In the genomic region with DNA sequence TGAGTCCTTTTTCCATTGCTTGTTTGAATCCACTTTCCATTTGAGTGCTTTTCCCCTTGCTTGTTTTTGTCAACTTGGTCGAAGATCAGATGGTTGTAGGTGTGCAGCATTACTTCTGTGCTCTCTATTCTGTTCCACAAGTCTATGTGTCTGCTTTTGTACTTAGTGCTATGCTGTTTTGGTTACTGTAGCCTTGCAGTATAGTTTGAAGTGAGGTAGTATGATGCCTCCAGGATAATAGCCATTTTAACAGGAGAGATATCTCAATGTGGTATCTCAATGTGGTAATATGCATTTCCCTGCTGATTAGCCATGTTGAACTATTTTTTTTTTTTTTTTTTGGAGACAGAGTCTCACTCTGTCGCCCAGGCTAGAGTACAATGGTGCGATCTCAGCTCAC, we compare ENCODE assay signal across 2 cellular contexts.
TF ChIP-seq lines count a peak whose summit lies in the region.

No MANE protein-coding gene starts in this region.

TF ChIP-seq in K562, 482 proteins besides CTCF, POLR2A, EP300 and RAD21:
- peak; percentile 28 for TF ChIP-seq RBM25 (IDR thresholded peaks at IDR 0.05; ENCODE audit: low read depth, low read length, severe bottlenecking)
- TF ChIP-seq GABPB2 (CRISPR knock-in tag; conservative IDR thresholded peaks at IDR 0.05): no peak

TF ChIP-seq in HepG2, 621 proteins besides CTCF, POLR2A, EP300 and RAD21:
- TF ChIP-seq, protein P1, sequence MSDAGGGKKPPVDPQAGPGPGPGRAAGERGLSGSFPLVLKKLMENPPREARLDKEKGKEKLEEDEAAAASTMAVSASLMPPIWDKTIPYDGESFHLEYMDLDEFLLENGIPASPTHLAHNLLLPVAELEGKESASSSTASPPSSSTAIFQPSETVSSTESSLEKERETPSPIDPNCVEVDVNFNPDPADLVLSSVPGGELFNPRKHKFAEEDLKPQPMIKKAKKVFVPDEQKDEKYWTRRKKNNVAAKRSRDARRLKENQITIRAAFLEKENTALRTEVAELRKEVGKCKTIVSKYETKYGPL (CRISPR knock-in tag; IDR thresholded peaks at IDR 0.05): no peak
- TF ChIP-seq ZNF703 (CRISPR knock-in tag; IDR thresholded peaks at IDR 0.05; ENCODE audit: borderline replicate concordance): no peak
- TF ChIP-seq KDM2A (CRISPR knock-in tag; IDR thresholded peaks at IDR 0.05; ENCODE audit: borderline replicate concordance, low read depth): no peak
- no peak for TF ChIP-seq ZNF792 (CRISPR knock-in tag; IDR thresholded peaks at IDR 0.05)
- TF ChIP-seq, protein P2, sequence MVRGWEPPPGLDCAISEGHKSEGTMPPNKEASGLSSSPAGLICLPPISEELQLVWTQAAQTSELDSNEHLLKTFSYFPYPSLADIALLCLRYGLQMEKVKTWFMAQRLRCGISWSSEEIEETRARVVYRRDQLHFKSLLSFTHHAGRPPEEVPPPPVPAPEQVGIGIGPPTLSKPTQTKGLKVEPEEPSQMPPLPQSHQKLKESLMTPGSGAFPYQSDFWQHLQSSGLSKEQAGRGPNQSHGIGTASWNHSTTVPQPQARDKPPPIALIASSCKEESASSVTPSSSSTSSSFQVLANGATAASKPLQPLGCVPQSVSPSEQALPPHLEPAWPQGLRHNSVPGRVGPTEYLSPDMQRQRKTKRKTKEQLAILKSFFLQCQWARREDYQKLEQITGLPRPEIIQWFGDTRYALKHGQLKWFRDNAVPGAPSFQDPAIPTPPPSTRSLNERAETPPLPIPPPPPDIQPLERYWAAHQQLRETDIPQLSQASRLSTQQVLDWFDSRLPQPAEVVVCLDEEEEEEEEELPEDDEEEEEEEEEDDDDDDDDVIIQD (CRISPR knock-in tag; IDR thresholded peaks at IDR 0.05; ENCODE audit: low read depth): no peak
- TF ChIP-seq MED8 (CRISPR knock-in tag; IDR thresholded peaks at IDR 0.05; ENCODE audit: insufficient replicate concordance): no peak
- no peak for TF ChIP-seq CCAR2 (optimal IDR thresholded peaks at IDR 0.05; ENCODE audit: low read depth, low read length)
- TF ChIP-seq ZNF530 (CRISPR knock-in tag; IDR thresholded peaks at IDR 0.05; ENCODE audit: low read depth): no peak
- no peak for TF ChIP-seq RNF2 (conservative IDR thresholded peaks at IDR 0.05; ENCODE audit: low read depth)
- no peak for TF ChIP-seq DMAP1 (CRISPR knock-in tag; IDR thresholded peaks at IDR 0.05)
- no peak for TF ChIP-seq RCOR2 (CRISPR knock-in tag; IDR thresholded peaks at IDR 0.05)
- no peak for TF ChIP-seq HNRNPUL1 (IDR thresholded peaks at IDR 0.05; ENCODE audit: low read depth, low read length)
- TF ChIP-seq, protein P3, sequence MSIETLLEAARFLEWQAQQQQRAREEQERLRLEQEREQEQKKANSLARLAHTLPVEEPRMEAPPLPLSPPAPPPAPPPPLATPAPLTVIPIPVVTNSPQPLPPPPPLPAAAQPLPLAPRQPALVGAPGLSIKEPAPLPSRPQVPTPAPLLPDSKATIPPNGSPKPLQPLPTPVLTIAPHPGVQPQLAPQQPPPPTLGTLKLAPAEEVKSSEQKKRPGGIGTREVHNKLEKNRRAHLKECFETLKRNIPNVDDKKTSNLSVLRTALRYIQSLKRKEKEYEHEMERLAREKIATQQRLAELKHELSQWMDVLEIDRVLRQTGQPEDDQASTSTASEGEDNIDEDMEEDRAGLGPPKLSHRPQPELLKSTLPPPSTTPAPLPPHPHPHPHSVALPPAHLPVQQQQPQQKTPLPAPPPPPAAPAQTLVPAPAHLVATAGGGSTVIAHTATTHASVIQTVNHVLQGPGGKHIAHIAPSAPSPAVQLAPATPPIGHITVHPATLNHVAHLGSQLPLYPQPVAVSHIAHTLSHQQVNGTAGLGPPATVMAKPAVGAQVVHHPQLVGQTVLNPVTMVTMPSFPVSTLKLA (IDR thresholded peaks at IDR 0.05): no peak
